Comparison of ENCODE assay signal across 19 cellular contexts in genomic region chr22:19175026-19175601, GRCh38. TPM values are rescaled to one million over a fixed set of nuclear protein-coding genes. Genes with fewer than 3 reads are reported as not detected.
A peak's percentile ranks its signal among the peaks of the same experiment; 100 is the strongest.
DNase-seq lines count a peak whose midpoint lies in the region; ATAC-seq and TF ChIP-seq lines count a peak whose summit lies in the region.
"Had no signal": no experiment of that assay in that cellular context is flagged by ENCODE, and none has a peak within 500 bp of the region (broad histone marks: within the 10 kb centered on the region; RNA-seq: fewer than 3 reads in every experiment).

No MANE protein-coding gene starts in this region.

- H3K27ac ChIP-seq in 22Rv1 (peak overlapping the region; percentile 93), HCT116 (ENCODE audit: low read depth, low read length) (peak overlapping the region; percentile 88), adrenal gland (peak overlapping the region in 4 of 5 donors; percentile 41 to 93 (median 52)), mesodermal cell (ENCODE audit: low read depth, low read length, severe bottlenecking) (peak overlapping the region; percentile 69)
- H3K27ac ChIP-seq: parathyroid adenoma had no signal

- no TSS peak for BruUV-seq in HCT116 (replicated peaks; lab: Mats Ljungman, UMichigan)

- peaks cover 13% of the 10 kb centered on the region for H3K4me1 Mint-ChIP-seq in glutamatergic neuron (ENCODE audit: low read depth, unreplicated experiment)

- no peaks in the 10 kb centered on the region for H3K9me3 ChIP-seq in HCT116 (ENCODE audit: control insufficient read depth in 1 of 2, insufficient read depth in 1 of 2, low read depth in 1 of 2, low read length in 2 of 2)
- H3K9me3 ChIP-seq in adrenal gland (replicated peaks in 1 of 3) = no peaks in the 10 kb centered on the region
- H3K9me3 ChIP-seq in mesodermal cell (ENCODE audit: control insufficient read depth, low read length) = no peaks in the 10 kb centered on the region

- no peak for TF ChIP-seq CTCF in 22Rv1 (IDR thresholded peaks at IDR 0.05)
- no peak for TF ChIP-seq CTCF in HCT116 (IDR thresholded peaks at IDR 0.05 in 2 of 3, conservative IDR thresholded peaks at IDR 0.05 in 1 of 3; ENCODE audit: borderline replicate concordance in 1 of 3, insufficient read depth in 1 of 3, low read depth in 2 of 3, low read length in 2 of 3)
- TF ChIP-seq CTCF in adrenal gland (IDR thresholded peaks at IDR 0.05) = no peak
- no peak for TF ChIP-seq CTCF in glutamatergic neuron (IDR thresholded peaks at IDR 0.05; ENCODE audit: partially characterized antibody, unreplicated experiment)

- H3K9ac ChIP-seq in HCT116 (ENCODE audit: low read length) = no peak overlapping the region
- H3K9ac ChIP-seq: parathyroid adenoma had no signal

- no peak for TF ChIP-seq RAD21 in HCT116 (IDR thresholded peaks at IDR 0.05; ENCODE audit: low read depth)

- H3K4me3 Mint-ChIP-seq in glutamatergic neuron (ENCODE audit: unreplicated experiment) = no peak overlapping the region

- H3K9me2 ChIP-seq in HCT116 (ENCODE audit: insufficient read depth) = no peaks in the 10 kb centered on the region

- in situ Hi-C loops in G401 (cut with HindIII; ENCODE audit: low sequenced_read_pairs) = no loop called here

- no peaks in the 10 kb centered on the region for H4K20me1 ChIP-seq in HCT116 (ENCODE audit: insufficient read depth)

- POLR2A ChIA-PET in HCT116 (lab: Charles Lee) = interaction anchor here (0.6 kb wide), 1 partner anchor 39 kb away, joined by 3 read pairs; no protein-coding TSS in a partner anchor

- peak overlapping the region; percentile 99 for H3K4me2 ChIP-seq in HCT116 (ENCODE audit: low read length)

- H3K4me3 ChIP-seq in HCT116 (replicated peaks in 1 of 2; ENCODE audit: low read depth in 1 of 2, low read length in 2 of 2) (no peak overlapping the region), adrenal gland (no peak overlapping the region), mesodermal cell (ENCODE audit: extremely low read depth, insufficient read depth, low read length, poor library complexity, severe bottlenecking) (no peak overlapping the region)

- peaks cover 10% of the 10 kb centered on the region for H3K9me3 Mint-ChIP-seq in glutamatergic neuron (ENCODE audit: unreplicated experiment)
- H3K9me3 Mint-ChIP-seq: activated naive CD4-positive, alpha-beta T cell treated with anti-CD3 and anti-CD28 coated beads for 36 hours had no signal

- no peak overlapping the region for H3K27ac Mint-ChIP-seq in glutamatergic neuron (ENCODE audit: unreplicated experiment)

- DNase-seq in HCT116 (ENCODE audit: low read depth, low spot score) (no peak), adrenal gland (no peak), glutamatergic neuron (no peak), middle frontal gyrus (ENCODE audit: extremely low spot score, low spot score) (no peak), G401 (ENCODE audit: low spot score) (no peak)
- DNase-seq: activated naive CD4-positive, alpha-beta T cell treated with anti-CD3 and anti-CD28 coated beads for 36 hours; cerebellar nuclear complex; NCI-H1092 treated with DMSO at 0.1 percent for 48 hours; NCI-H526; SIG-M5; stimulated activated CD4-positive, alpha-beta T cell treated with anti-CD3 and anti-CD28 coated beads, Interleukin-1b, Interleukin-23, amount 100 ng/mL, for 48 hours had no signal

- RAD21 ChIA-PET in HCT116 (lab: Charles Lee; ENCODE audit: low non-redundant PET in 1 of 2, low total read pairs in 2 of 2, uncharacterized antibody in 2 of 2, unreplicated experiment in 2 of 2) = no interaction called here

- WGBS in adrenal gland, 4 donors = 25 to 90% (median 74%) methylated on average over 2 to 7 of the region's 7 CpGs
- WGBS in mesodermal cell (ENCODE audit: insufficient coverage in 2 of 2), 2 experiments = 93 to 98% methylated on average over 5 to 6 of the region's 7 CpGs

- CTCF ChIA-PET in HCT116 (lab: Charles Lee) = interaction anchor here (1.5 kb wide), 1 partner anchor 31 kb away, joined by 4 read pairs; the partner anchor contains the start of gene ESS2

- H3K36me3 ChIP-seq in HCT116 (ENCODE audit: control insufficient read depth in 1 of 2, insufficient read depth in 2 of 2, low read length in 2 of 2) (no peaks in the 10 kb centered on the region), adrenal gland (replicated peaks in 1 of 2) (peaks cover 0 to 5% of the 10 kb centered on the region in 2 donors), mesodermal cell (ENCODE audit: control insufficient read depth, insufficient read depth, low read length) (peaks cover 32% of the 10 kb centered on the region)

- H3K27me3 Mint-ChIP-seq in glutamatergic neuron (ENCODE audit: unreplicated experiment) = peaks cover 19% of the 10 kb centered on the region

- H3K4me1 ChIP-seq in HCT116 (ENCODE audit: control insufficient read depth in 1 of 2, insufficient read depth in 2 of 2, low read length in 2 of 2) (peaks cover 11 to 73% of the 10 kb centered on the region in 2 experiments), adrenal gland (replicated peaks in 1 of 2) (peaks cover 41 to 60% of the 10 kb centered on the region in 2 donors), mesodermal cell (ENCODE audit: control insufficient read depth, insufficient read depth, low read length, poor library complexity, severe bottlenecking) (peaks cover 53% of the 10 kb centered on the region)

- no peaks in the 10 kb centered on the region for H3K27me3 ChIP-seq in HCT116 (ENCODE audit: insufficient read depth, low read length)
- H3K27me3 ChIP-seq in adrenal gland = no peaks in the 10 kb centered on the region

- ATAC-seq in HCT116 (no peak), GM21515 (IDR thresholded peaks at IDR 0.05; ENCODE audit: unreplicated experiment) (no peak)

- H3K79me2 ChIP-seq in HCT116 (ENCODE audit: insufficient read depth, low read length) = peaks cover 62% of the 10 kb centered on the region
- H3K79me2 ChIP-seq: parathyroid adenoma had no signal

- intact Hi-C loops in HCT116 (cut with micrococcal nuclease) = no loop called here
- intact Hi-C loops in adrenal gland (cut with DNase I) = no loop called here

- no peak overlapping the region for H2AFZ ChIP-seq in HCT116 (ENCODE audit: low read depth, low read length, poor library complexity, severe bottlenecking)
- H2AFZ ChIP-seq: parathyroid adenoma had no signal

- TF ChIP-seq POLR2A in HCT116 (IDR thresholded peaks at IDR 0.05; ENCODE audit: borderline replicate concordance, extremely low read depth, insufficient read depth, insufficient read length) (peak; percentile 18), adrenal gland (IDR thresholded peaks at IDR 0.05) (no peak)

- no peaks in the 10 kb centered on the region for H3K36me3 Mint-ChIP-seq in glutamatergic neuron (ENCODE audit: unreplicated experiment)

TF ChIP-seq in HCT116, 20 proteins besides CTCF, POLR2A, EP300 and RAD21 (continues in another document):
- TF ChIP-seq ZFX (IDR thresholded peaks at IDR 0.05) = no peak
- no peak for TF ChIP-seq EGR1 (IDR thresholded peaks at IDR 0.05; ENCODE audit: low read depth)
- TF ChIP-seq EZH2 (IDR thresholded peaks at IDR 0.05) = no peak

RNA-seq across cellular contexts. Expression of gene SLC25A1, which starts 3.4 kb away (rescaled TPM):
- 146 TPM for total RNA-seq in HCT116 (2021; ENCODE audit: unreplicated experiment)
- 130 and 133 TPM in 2 replicates for polyA plus RNA-seq in HCT116 (2012)
- total RNA-seq in adrenal gland = 100 to 1,000 TPM in 6 of 8 donors, 10 to 100 TPM in 2; 99.0 to 170 (median 128) TPM
- polyA plus RNA-seq in adrenal gland = 10 to 100 TPM; 59.2 to 89.9 (median 71.1) TPM
- 117 TPM for polyA plus RNA-seq in mesodermal cell (2013, experiment 1 of 2)
- 99.8 TPM for polyA plus RNA-seq in mesodermal cell (2013, experiment 2 of 2)
- total RNA-seq in glutamatergic neuron (ENCODE audit: unreplicated experiment) = 54.8 TPM
- 154 and 198 TPM in 2 replicates for total RNA-seq in G401 (2014; rRNA removed; shearing (Covaris generic))

RNA-seq across cellular contexts. Expression of gene GSC2, which starts 25.0 kb away (rescaled TPM):
- total RNA-seq in HCT116 (2021; ENCODE audit: unreplicated experiment) (not detected), adrenal gland (not detected), glutamatergic neuron (ENCODE audit: unreplicated experiment) (not detected)
- not detected in 2 replicates for polyA plus RNA-seq in HCT116 (2012)
- polyA plus RNA-seq in adrenal gland = not detected
- not detected for polyA plus RNA-seq in mesodermal cell (2013, experiment 1 of 2)
- not detected for polyA plus RNA-seq in mesodermal cell (2013, experiment 2 of 2)
- 0.44 TPM in 1 of 2 replicates, not detected in the other for total RNA-seq in G401 (2014; rRNA removed; shearing (Covaris generic))
- total RNA-seq: activated CD8-positive, alpha-beta memory T cell treated with anti-CD3 and anti-CD28 coated beads for 36 hours; activated naive CD4-positive, alpha-beta T cell treated with anti-CD3 and anti-CD28 coated beads for 36 hours; Daoy; endothelial cell of umbilical vein; HT-29 had no signal
- polyA plus RNA-seq: endothelial cell of umbilical vein had no signal

RNA-seq across cellular contexts. Expression of gene ESS2, which starts 30.7 kb away (rescaled TPM):
- total RNA-seq in HCT116 (2021; ENCODE audit: unreplicated experiment) (17.7 TPM), adrenal gland (10 to 100 TPM; 12.1 to 20.4 (median 16.2) TPM), glutamatergic neuron (ENCODE audit: unreplicated experiment) (20.4 TPM)
- polyA plus RNA-seq in HCT116 (2012) = 11.4 and 13.6 TPM in 2 replicates
- 10 to 100 TPM in 2 of 3 donors, 1 to 10 TPM in 1; 4.2 to 36.4 (median 35.0) TPM for polyA plus RNA-seq in adrenal gland
- polyA plus RNA-seq in mesodermal cell (2013, experiment 1 of 2) = 15.2 TPM
- polyA plus RNA-seq in mesodermal cell (2013, experiment 2 of 2) = 13.8 TPM
- total RNA-seq in G401 (2014; rRNA removed; shearing (Covaris generic)) = 28.7 and 39.0 TPM in 2 replicates

RNA-seq across cellular contexts. Expression of gene TSSK2, which starts 44.0 kb away (rescaled TPM):
- total RNA-seq in HCT116 (2021; ENCODE audit: unreplicated experiment) (not detected), adrenal gland (not detected), glutamatergic neuron (ENCODE audit: unreplicated experiment) (not detected)
- polyA plus RNA-seq in HCT116 (2012) = not detected in 2 replicates
- under 1 TPM in 1 of 3 donors, not detected in 2; 0.32 TPM for polyA plus RNA-seq in adrenal gland
- polyA plus RNA-seq in mesodermal cell (2013, experiment 1 of 2) = not detected
- polyA plus RNA-seq in mesodermal cell (2013, experiment 2 of 2) = not detected
- not detected in 2 replicates for total RNA-seq in G401 (2014; rRNA removed; shearing (Covaris generic))
- total RNA-seq: activated CD8-positive, alpha-beta memory T cell treated with anti-CD3 and anti-CD28 coated beads for 36 hours; activated naive CD4-positive, alpha-beta T cell treated with anti-CD3 and anti-CD28 coated beads for 36 hours; Daoy; endothelial cell of umbilical vein; HT-29 had no signal
- polyA plus RNA-seq: endothelial cell of umbilical vein had no signal

RNA-seq across cellular contexts. Expression of gene DGCR2, which starts 52.9 kb away (rescaled TPM):
- total RNA-seq in HCT116 (2021; ENCODE audit: unreplicated experiment) (42.9 TPM), adrenal gland (10 to 100 TPM; 37.8 to 70.1 (median 63.6) TPM), glutamatergic neuron (ENCODE audit: unreplicated experiment) (68.7 TPM)
- 39.2 and 48.9 TPM in 2 replicates for polyA plus RNA-seq in HCT116 (2012)
- polyA plus RNA-seq in adrenal gland = 10 to 100 TPM; 24.3 to 34.6 (median 29.7) TPM
- 33.5 TPM for polyA plus RNA-seq in mesodermal cell (2013, experiment 1 of 2)
- 27.7 TPM for polyA plus RNA-seq in mesodermal cell (2013, experiment 2 of 2)
- 56.6 and 59.9 TPM in 2 replicates for total RNA-seq in G401 (2014; rRNA removed; shearing (Covaris generic))
